ENCODE assay signal across 1 cellular context in the genomic region with DNA sequence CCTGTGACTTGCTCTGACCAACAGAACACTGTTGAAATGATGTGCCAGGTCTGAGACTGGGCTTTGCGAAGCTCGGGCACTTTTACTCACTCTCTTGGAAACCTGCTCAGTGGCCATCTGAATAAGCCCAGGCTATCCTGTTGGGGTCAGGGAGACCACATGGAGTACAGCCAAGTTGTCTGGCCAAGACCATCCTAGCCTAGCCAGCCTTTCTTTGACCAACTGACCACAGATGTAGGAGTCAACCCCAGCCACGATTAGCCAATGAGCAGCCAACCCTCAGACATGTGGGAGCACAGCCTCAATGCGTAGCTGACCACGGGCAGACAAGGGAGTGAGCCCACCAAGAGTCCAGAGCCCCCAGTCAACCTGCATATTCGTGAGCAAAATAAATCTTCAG.
TF ChIP-seq lines count a peak whose summit lies in the region.

No MANE protein-coding gene starts in this region.

TF ChIP-seq in K562, 482 proteins besides CTCF, POLR2A, EP300 and RAD21:
- TF ChIP-seq NCOR1 (IDR thresholded peaks at IDR 0.05) (no peak), PTTG1 (tag; IDR thresholded peaks at IDR 0.05; ENCODE audit: low read depth) (no peak), SMAD4 (CRISPR knock-in tag; conservative IDR thresholded peaks at IDR 0.05) (no peak), ZNF644 (tag; IDR thresholded peaks at IDR 0.05; ENCODE audit: low read depth) (no peak), ZBTB8A (IDR thresholded peaks at IDR 0.05; ENCODE audit: partially characterized antibody) (no peak), TBL1XR1 (IDR thresholded peaks at IDR 0.05; ENCODE audit: low read length in 2 of 2) (no peak), ZNF384 (IDR thresholded peaks at IDR 0.05; ENCODE audit: low read depth, low read length) (no peak), NR3C1 (CRISPR knock-in tag; IDR thresholded peaks at IDR 0.05) (no peak), ZNF175 (CRISPR knock-in tag; IDR thresholded peaks at IDR 0.05; ENCODE audit: low read depth) (no peak), ZNF165 (CRISPR knock-in tag; IDR thresholded peaks at IDR 0.05; ENCODE audit: borderline replicate concordance) (no peak), NBN (IDR thresholded peaks at IDR 0.05; ENCODE audit: low read depth) (no peak), KLF16 (IDR thresholded peaks at IDR 0.05) (no peak), MEF2A (IDR thresholded peaks at IDR 0.05; ENCODE audit: control insufficient read depth, low read depth, low read length) (no peak)
- TF ChIP-seq, protein P1, sequence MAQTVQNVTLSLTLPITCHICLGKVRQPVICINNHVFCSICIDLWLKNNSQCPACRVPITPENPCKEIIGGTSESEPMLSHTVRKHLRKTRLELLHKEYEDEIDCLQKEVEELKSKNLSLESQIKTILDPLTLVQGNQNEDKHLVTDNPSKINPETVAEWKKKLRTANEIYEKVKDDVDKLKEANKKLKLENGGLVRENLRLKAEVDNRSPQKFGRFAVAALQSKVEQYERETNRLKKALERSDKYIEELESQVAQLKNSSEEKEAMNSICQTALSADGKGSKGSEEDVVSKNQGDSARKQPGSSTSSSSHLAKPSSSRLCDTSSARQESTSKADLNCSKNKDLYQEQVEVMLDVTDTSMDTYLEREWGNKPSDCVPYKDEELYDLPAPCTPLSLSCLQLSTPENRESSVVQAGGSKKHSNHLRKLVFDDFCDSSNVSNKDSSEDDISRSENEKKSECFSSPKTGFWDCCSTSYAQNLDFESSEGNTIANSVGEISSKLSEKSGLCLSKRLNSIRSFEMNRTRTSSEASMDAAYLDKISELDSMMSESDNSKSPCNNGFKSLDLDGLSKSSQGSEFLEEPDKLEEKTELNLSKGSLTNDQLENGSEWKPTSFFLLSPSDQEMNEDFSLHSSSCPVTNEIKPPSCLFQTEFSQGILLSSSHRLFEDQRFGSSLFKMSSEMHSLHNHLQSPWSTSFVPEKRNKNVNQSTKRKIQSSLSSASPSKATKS (CRISPR knock-in tag; IDR thresholded peaks at IDR 0.05) = no peak
- TF ChIP-seq, protein P2, sequence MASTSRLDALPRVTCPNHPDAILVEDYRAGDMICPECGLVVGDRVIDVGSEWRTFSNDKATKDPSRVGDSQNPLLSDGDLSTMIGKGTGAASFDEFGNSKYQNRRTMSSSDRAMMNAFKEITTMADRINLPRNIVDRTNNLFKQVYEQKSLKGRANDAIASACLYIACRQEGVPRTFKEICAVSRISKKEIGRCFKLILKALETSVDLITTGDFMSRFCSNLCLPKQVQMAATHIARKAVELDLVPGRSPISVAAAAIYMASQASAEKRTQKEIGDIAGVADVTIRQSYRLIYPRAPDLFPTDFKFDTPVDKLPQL (IDR thresholded peaks at IDR 0.05; ENCODE audit: extremely low read depth, insufficient read length) = no peak
